ENCODE assay signal across 24 cellular contexts in the genomic region with DNA sequence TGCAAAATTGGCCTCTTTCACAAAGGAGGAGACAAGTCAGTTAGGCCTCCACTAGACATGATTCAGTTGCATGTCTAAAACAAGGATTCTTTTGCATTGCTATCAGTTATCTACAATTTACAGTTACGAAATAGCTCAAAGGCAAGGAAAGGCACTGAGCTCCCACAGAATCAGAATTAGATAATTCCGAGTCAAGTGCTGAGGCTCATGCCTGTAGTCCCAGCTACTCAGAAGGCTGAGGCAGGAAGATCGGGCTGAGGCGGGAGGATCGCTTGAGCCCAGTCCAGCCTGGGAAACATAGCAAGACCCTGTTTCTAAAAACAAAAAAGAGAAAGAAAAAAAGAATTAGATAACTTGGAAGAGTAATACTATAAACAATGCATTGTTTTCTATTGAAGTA.
"Had no signal": no experiment of that assay in that cellular context is flagged by ENCODE, and none has a peak within 500 bp of the region (broad histone marks: within the 10 kb centered on the region; RNA-seq: fewer than 3 reads in every experiment).

No MANE protein-coding gene starts in this region.

- H3K36me3 Mint-ChIP-seq: natural killer cell; neural progenitor cell; stimulated activated naive B cell treated with anti-CD40 and anti-IgM and Interleukin-4, amounts not matched to agents 10 μg/mL and 1 μg/mL and 100 μg/mL, for 72 hours had no signal

- H3K9me3 ChIP-seq: esophagus muscularis mucosa, ovary, prostate gland, right lobe of liver, spleen, stomach, thyroid gland, upper lobe of right lung, vagina had no signal

- H3K27me3 ChIP-seq: esophagus muscularis mucosa, hepatocyte, neural progenitor cell, ovary, right lobe of liver, spleen, stomach, thyroid gland, upper lobe of right lung, vagina had no signal

- H3K27me3 Mint-ChIP-seq: stimulated activated naive B cell treated with anti-CD40 and anti-IgM and Interleukin-4, amounts not matched to agents 10 μg/mL and 1 μg/mL and 100 μg/mL, for 72 hours had no signal

- H3K4me3 ChIP-seq: esophagus muscularis mucosa, hepatocyte, neural progenitor cell, ovary, prostate gland, right lobe of liver, spleen, stomach, thyroid gland, upper lobe of right lung, vagina had no signal

- H3K27ac ChIP-seq: epithelial cell of prostate, esophagus muscularis mucosa, hepatocyte, neural progenitor cell, ovary, prostate gland, right lobe of liver, spleen, stomach, thyroid gland, upper lobe of right lung, vagina had no signal

- ATAC-seq: effector memory CD8-positive, alpha-beta T cell; left colon; natural killer cell; right lobe of liver; stimulated activated naive B cell treated with anti-CD40 and anti-IgM and Interleukin-4, amounts not matched to agents 10 μg/mL and 1 μg/mL and 100 μg/mL, for 72 hours; upper lobe of right lung had no signal

- H3K4me3 Mint-ChIP-seq: dendritic cell treated with granulocyte-macrophage colony-stimulating factor and Interleukin-4, amounts not matched to agents 40 ng/mL and 50 ng/mL, for 4 days; effector memory CD8-positive, alpha-beta T cell; natural killer cell; neural progenitor cell; stimulated activated naive B cell treated with anti-CD40 and anti-IgM and Interleukin-4, amounts not matched to agents 10 μg/mL and 1 μg/mL and 100 μg/mL, for 72 hours had no signal

- H3K4me1 ChIP-seq: prostate gland, right lobe of liver, thyroid gland, vagina had no signal

- H3K27ac Mint-ChIP-seq: dendritic cell treated with granulocyte-macrophage colony-stimulating factor and Interleukin-4, amounts not matched to agents 40 ng/mL and 50 ng/mL, for 4 days; effector memory CD8-positive, alpha-beta T cell had no signal

- DNase-seq: effector memory CD8-positive, alpha-beta T cell; foreskin melanocyte; head of caudate nucleus; left colon; mammary epithelial cell; natural killer cell; nucleus accumbens; ovary; right lobe of liver; spleen; stimulated activated CD4-positive, alpha-beta T cell treated with anti-CD3 and anti-CD28 coated beads, Interleukin-15, amount 100 ng/mL, for 24 hours; stimulated activated CD4-positive, alpha-beta T cell treated with anti-CD3 and anti-CD28 coated beads, Interleukin-1b, Interleukin-23, amount 100 ng/mL, for 48 hours; stimulated activated CD4-positive, alpha-beta T cell treated with anti-CD3 and anti-CD28 coated beads, Interleukin-4, amount 100 ng/mL, for 24 hours; stimulated activated naive B cell treated with anti-CD40 and anti-IgM and Interleukin-4, amounts not matched to agents 10 μg/mL and 1 μg/mL and 100 μg/mL, for 72 hours; stomach; thyroid gland; upper lobe of right lung had no signal

- H3K9me3 Mint-ChIP-seq: dendritic cell treated with granulocyte-macrophage colony-stimulating factor and Interleukin-4, amounts not matched to agents 40 ng/mL and 50 ng/mL, for 4 days; effector memory CD8-positive, alpha-beta T cell; natural killer cell; neural progenitor cell; stimulated activated naive B cell treated with anti-CD40 and anti-IgM and Interleukin-4, amounts not matched to agents 10 μg/mL and 1 μg/mL and 100 μg/mL, for 72 hours had no signal

- H3K4me1 Mint-ChIP-seq: neural progenitor cell had no signal

- H3K36me3 ChIP-seq: esophagus muscularis mucosa, neural progenitor cell, ovary, prostate gland, right lobe of liver, spleen, stomach, thyroid gland, upper lobe of right lung, vagina had no signal
